In genomic region chr11:47108214-47108613, GRCh38 we compare ENCODE assay signal across 24 cellular contexts.
"Had no signal": no experiment of that assay in that cellular context is flagged by ENCODE, and none has a peak within 500 bp of the region (broad histone marks: within the 10 kb centered on the region; RNA-seq: fewer than 3 reads in every experiment).

No MANE protein-coding gene starts in this region.

- H3K4me3 Mint-ChIP-seq: activated CD4-positive, alpha-beta memory T cell treated with anti-CD3 and anti-CD28 coated beads for 36 hours; activated naive CD4-positive, alpha-beta T cell treated with anti-CD3 and anti-CD28 coated beads for 36 hours; activated naive CD8-positive, alpha-beta T cell treated with anti-CD3 and anti-CD28 coated beads, Interleukin-2, amount 10 ng/mL, durations not matched to agents 7 days and 5 days; activated T-cell treated with anti-CD3 and anti-CD28 coated beads, Interleukin-2, amount 50 U/mL, for 72 hours; endodermal cell; mesothelial cell of epicardium; natural killer cell treated with Interleukin-12 subunit alpha and Interleukin-12 subunit beta and Interleukin-15 and Interleukin-18, amount 100 ng/mL, for 72 hours; T-helper 1 cell treated with Interleukin-12 subunit alpha and Interleukin-12 subunit beta and Interleukin-4 antibody, amounts not matched to agents 30 μg/mL and 1 μg/mL, for 36 hours had no signal

- H3K4me1 ChIP-seq: gastrocnemius medialis, parathyroid adenoma, uterus had no signal

- ATAC-seq: activated T-cell treated with anti-CD3 and anti-CD28 coated beads, Interleukin-2, amount 50 U/mL, for 72 hours; gastrocnemius medialis; natural killer cell treated with Interleukin-12 subunit alpha and Interleukin-12 subunit beta and Interleukin-15 and Interleukin-18, amount 100 ng/mL, for 72 hours; right cardiac atrium had no signal

- H3K27ac ChIP-seq: cardiac muscle cell, gastrocnemius medialis, left ventricle myocardium inferior, parathyroid adenoma had no signal

- DNase-seq: activated CD4-positive, alpha-beta memory T cell treated with anti-CD3 and anti-CD28 coated beads for 36 hours; activated CD4-positive, alpha-beta T cell treated with anti-CD3 and anti-CD28 coated beads for 4 hours; activated CD4-positive, CD25-positive, alpha-beta regulatory T cell; activated effector memory CD4-positive, alpha-beta T cell treated with Interleukin-2 at 50 U/mL for 16 hours; activated naive CD4-positive, alpha-beta T cell treated with anti-CD3 and anti-CD28 coated beads for 36 hours; activated naive CD8-positive, alpha-beta T cell treated with anti-CD3 and anti-CD28 coated beads, Interleukin-2, amount 10 ng/mL, durations not matched to agents 7 days and 5 days; activated T-cell treated with anti-CD3 and anti-CD28 coated beads, Interleukin-2, amount 50 U/mL, for 72 hours; amniotic stem cell; endodermal cell; esophagus squamous epithelium; gastrocnemius medialis; kidney glomerular epithelial cell; left ventricle myocardium inferior; right cardiac atrium; stimulated activated CD4-positive, alpha-beta T cell treated with anti-CD3 and anti-CD28 coated beads, Interleukin-4, amount 100 ng/mL, for 24 hours; stimulated activated naive CD4-positive, alpha-beta T cell treated with Interleukin-2 at 50 U/mL for 16 hours; T1000; uterus had no signal

- H3K4me3 ChIP-seq: cardiac muscle cell, esophagus squamous epithelium, gastrocnemius medialis, left ventricle myocardium inferior, tibial nerve, uterus had no signal

- H3K9me3 ChIP-seq: esophagus squamous epithelium, gastrocnemius medialis, left ventricle myocardium inferior, tibial nerve, uterus had no signal

- H3K9me3 Mint-ChIP-seq: activated naive CD8-positive, alpha-beta T cell treated with anti-CD3 and anti-CD28 coated beads, Interleukin-2, amount 10 ng/mL, durations not matched to agents 7 days and 5 days; activated T-cell treated with anti-CD3 and anti-CD28 coated beads, Interleukin-2, amount 50 U/mL, for 72 hours; endodermal cell; mesothelial cell of epicardium; natural killer cell treated with Interleukin-12 subunit alpha and Interleukin-12 subunit beta and Interleukin-15 and Interleukin-18, amount 100 ng/mL, for 72 hours; T-helper 1 cell treated with Interleukin-12 subunit alpha and Interleukin-12 subunit beta and Interleukin-4 antibody, amounts not matched to agents 30 μg/mL and 1 μg/mL, for 36 hours had no signal

- H3K27ac Mint-ChIP-seq: activated CD4-positive, alpha-beta memory T cell treated with anti-CD3 and anti-CD28 coated beads for 36 hours; activated naive CD4-positive, alpha-beta T cell treated with anti-CD3 and anti-CD28 coated beads for 36 hours; activated naive CD8-positive, alpha-beta T cell treated with anti-CD3 and anti-CD28 coated beads, Interleukin-2, amount 10 ng/mL, durations not matched to agents 7 days and 5 days; activated T-cell treated with anti-CD3 and anti-CD28 coated beads, Interleukin-2, amount 50 U/mL, for 72 hours; endodermal cell; mesothelial cell of epicardium; natural killer cell treated with Interleukin-12 subunit alpha and Interleukin-12 subunit beta and Interleukin-15 and Interleukin-18, amount 100 ng/mL, for 72 hours; T-helper 1 cell treated with Interleukin-12 subunit alpha and Interleukin-12 subunit beta and Interleukin-4 antibody, amounts not matched to agents 30 μg/mL and 1 μg/mL, for 36 hours had no signal

- H2AFZ ChIP-seq: parathyroid adenoma had no signal

- H3K4me1 Mint-ChIP-seq: activated naive CD8-positive, alpha-beta T cell treated with anti-CD3 and anti-CD28 coated beads, Interleukin-2, amount 10 ng/mL, durations not matched to agents 7 days and 5 days had no signal

- H3K36me3 Mint-ChIP-seq: activated CD4-positive, alpha-beta memory T cell treated with anti-CD3 and anti-CD28 coated beads for 36 hours; activated naive CD8-positive, alpha-beta T cell treated with anti-CD3 and anti-CD28 coated beads, Interleukin-2, amount 10 ng/mL, durations not matched to agents 7 days and 5 days; mesothelial cell of epicardium; natural killer cell treated with Interleukin-12 subunit alpha and Interleukin-12 subunit beta and Interleukin-15 and Interleukin-18, amount 100 ng/mL, for 72 hours had no signal

- H3K27me3 Mint-ChIP-seq: activated CD4-positive, alpha-beta memory T cell treated with anti-CD3 and anti-CD28 coated beads for 36 hours; activated naive CD8-positive, alpha-beta T cell treated with anti-CD3 and anti-CD28 coated beads, Interleukin-2, amount 10 ng/mL, durations not matched to agents 7 days and 5 days; natural killer cell treated with Interleukin-12 subunit alpha and Interleukin-12 subunit beta and Interleukin-15 and Interleukin-18, amount 100 ng/mL, for 72 hours had no signal

- H3K36me3 ChIP-seq: cardiac muscle cell, esophagus squamous epithelium, gastrocnemius medialis, left ventricle myocardium inferior, tibial nerve, uterus had no signal

- H3K9ac ChIP-seq: parathyroid adenoma had no signal

- H3K27me3 ChIP-seq: cardiac muscle cell, esophagus squamous epithelium, gastrocnemius medialis, tibial nerve, uterus had no signal
